ENCODE assay signal across 13 cellular contexts in the genomic region with DNA sequence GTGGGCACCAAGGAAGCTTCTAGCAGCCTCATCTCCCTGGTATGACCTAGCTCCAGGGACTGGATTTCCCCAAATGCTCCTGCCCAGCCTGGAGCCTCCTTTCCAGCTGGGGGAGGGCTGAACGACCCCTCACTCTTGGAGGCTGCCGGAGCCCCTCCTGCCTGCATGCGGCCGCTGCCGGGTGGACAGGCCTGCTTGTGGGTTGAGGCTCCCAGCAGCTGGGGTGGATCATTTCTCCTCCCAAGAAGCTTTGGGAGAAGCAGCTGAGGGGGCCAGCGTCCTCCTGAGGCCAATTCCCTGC.
DNase-seq lines count a peak whose midpoint lies in the region; ATAC-seq and TF ChIP-seq lines count a peak whose summit lies in the region.
"Had no signal": no experiment of that assay in that cellular context is flagged by ENCODE, and none has a peak within 500 bp of the region (broad histone marks: within the 10 kb centered on the region; RNA-seq: fewer than 3 reads in every experiment).

No MANE protein-coding gene starts in this region.

- H3K27ac ChIP-seq in BLaER1 (0 out of 2 replicates have a peak overlapping the region, but pooled peaks have one; percentile 42), RWPE1 (peak overlapping the region; percentile 90), fibroblast of lung (ENCODE audit: insufficient read depth, low read length) (peak overlapping the region; percentile 84), sigmoid colon (peak overlapping the region; percentile 64 to 75 (median 72)), PC-9 (no peak overlapping the region), A673 (ENCODE audit: low read depth, low read length, poor library complexity, severe bottlenecking) (no peak overlapping the region)

- intact Hi-C loops in sigmoid colon (cut with DNase I) (no loop called here), PC-9 (cut with micrococcal nuclease; ENCODE audit: unreplicated experiment) (no loop called here), A673 (cut with micrococcal nuclease; ENCODE audit: unreplicated experiment) (no loop called here)
- intact Hi-C loops in activated T-helper 2 cell treated with anti-CD3 and anti-CD28 coated beads, Interferon-gamma antibody, Interleukin-2, Interleukin-4, amounts not matched to agents 10 μg/mL and 5 μg/mL and 100 μg/mL, durations not matched to agents 14 hours and 24 hours and 36 hours (cut with micrococcal nuclease) = no loop called here

- H3K4me3 Mint-ChIP-seq in activated T-helper 2 cell treated with anti-CD3 and anti-CD28 coated beads, Interferon-gamma antibody, Interleukin-2, Interleukin-4, amounts not matched to agents 10 μg/mL and 5 μg/mL and 100 μg/mL, durations not matched to agents 14 hours and 24 hours and 36 hours (ENCODE audit: low read depth) = no peak overlapping the region
- H3K4me3 Mint-ChIP-seq: stimulated activated naive B cell treated with anti-CD40 and anti-IgM and Interleukin-4, amounts not matched to agents 10 μg/mL and 1 μg/mL and 100 μg/mL, for 72 hours had no signal

- H3K9me3 Mint-ChIP-seq in activated T-helper 2 cell treated with anti-CD3 and anti-CD28 coated beads, Interferon-gamma antibody, Interleukin-2, Interleukin-4, amounts not matched to agents 10 μg/mL and 5 μg/mL and 100 μg/mL, durations not matched to agents 14 hours and 24 hours and 36 hours = no peaks in the 10 kb centered on the region
- H3K9me3 Mint-ChIP-seq: stimulated activated naive B cell treated with anti-CD40 and anti-IgM and Interleukin-4, amounts not matched to agents 10 μg/mL and 1 μg/mL and 100 μg/mL, for 72 hours had no signal

- TF ChIP-seq CTCF in RWPE1 (conservative IDR thresholded peaks at IDR 0.05; ENCODE audit: low read depth) = no peak
- TF ChIP-seq CTCF in fibroblast of lung (conservative IDR thresholded peaks at IDR 0.05 in 1 of 2, IDR thresholded peaks at IDR 0.05 in 1 of 2; ENCODE audit: low read depth in 1 of 2, low read length in 2 of 2) = no peak
- no peak for TF ChIP-seq CTCF in sigmoid colon (IDR thresholded peaks at IDR 0.05)
- no peak for TF ChIP-seq CTCF in PC-9 (conservative IDR thresholded peaks at IDR 0.05)
- no peak for TF ChIP-seq CTCF in A673 (conservative IDR thresholded peaks at IDR 0.05; ENCODE audit: low read depth, low read length)

- no peak overlapping the region for H3K4me2 ChIP-seq in BLaER1
- H3K4me2 ChIP-seq in fibroblast of lung (ENCODE audit: extremely low read depth, insufficient read depth, low read length) = peak overlapping the region; percentile 21
- no peak overlapping the region for H3K4me2 ChIP-seq in PC-9

- H3K27ac Mint-ChIP-seq in activated T-helper 2 cell treated with anti-CD3 and anti-CD28 coated beads, Interferon-gamma antibody, Interleukin-2, Interleukin-4, amounts not matched to agents 10 μg/mL and 5 μg/mL and 100 μg/mL, durations not matched to agents 14 hours and 24 hours and 36 hours = no peak overlapping the region
- H3K27ac Mint-ChIP-seq: stimulated activated naive B cell treated with anti-CD40 and anti-IgM and Interleukin-4, amounts not matched to agents 10 μg/mL and 1 μg/mL and 100 μg/mL, for 72 hours had no signal

- no peak for TF ChIP-seq EP300 in sigmoid colon (IDR thresholded peaks at IDR 0.05)

- POLR2A ChIA-PET in RWPE1 (lab: Yijun Ruan, JAX; ENCODE audit: low non-redundant PET) (no interaction called here), PC-9 (lab: Charles Lee; ENCODE audit: unreplicated experiment) (no interaction called here), A673 (lab: Charles Lee; ENCODE audit: low non-redundant PET) (no interaction called here)

- H3K9me2 ChIP-seq in PC-9 (ENCODE audit: insufficient read depth) = no peaks in the 10 kb centered on the region

- BruUV-seq in PC-9 (replicated peaks; lab: Mats Ljungman, UMichigan) = no TSS peak
- BruUV-seq in A673 (replicated peaks; lab: Mats Ljungman, UMichigan) = no TSS peak

- H3K36me3 Mint-ChIP-seq in activated T-helper 2 cell treated with anti-CD3 and anti-CD28 coated beads, Interferon-gamma antibody, Interleukin-2, Interleukin-4, amounts not matched to agents 10 μg/mL and 5 μg/mL and 100 μg/mL, durations not matched to agents 14 hours and 24 hours and 36 hours (ENCODE audit: low read depth) = no peaks in the 10 kb centered on the region

- H3K4me3 ChIP-seq in BLaER1 (no peak overlapping the region), fibroblast of lung (replicated peaks in 1 of 4; ENCODE audit: control extremely low read depth in 1 of 4, insufficient read depth in 1 of 4, low read depth in 3 of 4, low read length in 4 of 4) (peak overlapping the region in 1 of 4 experiments; percentile 2), sigmoid colon (no peak overlapping the region), PC-9 (no peak overlapping the region), A673 (ENCODE audit: low read depth, low read length, poor library complexity, severe bottlenecking) (no peak overlapping the region)

- CTCF ChIA-PET in RWPE1 (lab: Yijun Ruan, JAX) = interaction anchor here (0.6 kb wide), 1 partner anchor 329 kb away, joined by 5 read pairs; no protein-coding TSS in a partner anchor
- CTCF ChIA-PET in PC-9 (lab: Charles Lee) = no interaction called here
- CTCF ChIA-PET in A673 (lab: Charles Lee) = interaction anchor here (0.7 kb wide), 1 partner anchor 141 kb away, joined by 3 read pairs; no protein-coding TSS in a partner anchor

- no peak for ATAC-seq in HG03045 (IDR thresholded peaks at IDR 0.05; ENCODE audit: unreplicated experiment)
- ATAC-seq: HCT116 had no signal

- H3K9me3 ChIP-seq in BLaER1 = no peaks in the 10 kb centered on the region
- no peaks in the 10 kb centered on the region for H3K9me3 ChIP-seq in fibroblast of lung (ENCODE audit: control insufficient read depth, insufficient read depth, low read depth, low read length)
- no peaks in the 10 kb centered on the region for H3K9me3 ChIP-seq in sigmoid colon
- H3K9me3 ChIP-seq in PC-9 (ENCODE audit: insufficient read depth, low read depth) = no peaks in the 10 kb centered on the region
- H3K9me3 ChIP-seq in A673 (ENCODE audit: low read depth, low read length, poor library complexity, severe bottlenecking) = no peaks in the 10 kb centered on the region

- WGBS in sigmoid colon, 2 donors = 79 to 88% methylated on average over 6 of the region's 6 CpGs

- DNase-seq in RWPE1 (ENCODE audit: low spot score) (no peak), fibroblast of lung (ENCODE audit: low read depth in 2 of 2) (no peak), sigmoid colon (no peak), PC-9 (no peak), A673 (ENCODE audit: low spot score) (no peak)
- no peak for DNase-seq in activated T-helper 2 cell treated with anti-CD3 and anti-CD28 coated beads, Interferon-gamma antibody, Interleukin-2, Interleukin-4, amounts not matched to agents 10 μg/mL and 5 μg/mL and 100 μg/mL, durations not matched to agents 14 hours and 24 hours and 36 hours (ENCODE audit: low spot score)
- DNase-seq: NCI-H1092; NCI-H524 treated with DMSO at 0.1 percent for 48 hours; stimulated activated CD4-positive, alpha-beta T cell treated with anti-CD3 and anti-CD28 coated beads, Interleukin-2, amount 100 ng/mL, for 48 hours; stimulated activated naive B cell treated with anti-CD40 and anti-IgM and Interleukin-4, amounts not matched to agents 10 μg/mL and 1 μg/mL and 100 μg/mL, for 72 hours had no signal

- H4K20me1 ChIP-seq in BLaER1 (no peaks in the 10 kb centered on the region), fibroblast of lung (ENCODE audit: control insufficient read depth, extremely low read depth, insufficient read depth, low read length) (no peaks in the 10 kb centered on the region), PC-9 (ENCODE audit: insufficient read depth) (peaks cover 49% of the 10 kb centered on the region)

- peaks cover 11% of the 10 kb centered on the region; the same call in 1 of the 2 replicates for H3F3A ChIP-seq in PC-9 (ENCODE audit: insufficient read depth, low read depth)

- peaks cover 31% of the 10 kb centered on the region for H3K4me1 ChIP-seq in BLaER1
- H3K4me1 ChIP-seq in fibroblast of lung (ENCODE audit: control insufficient read depth, extremely low read depth, insufficient read depth, low read length) = peaks cover 42% of the 10 kb centered on the region
- H3K4me1 ChIP-seq in sigmoid colon = peaks cover 0 to 56% (median 51%) of the 10 kb centered on the region in 4 donors
- H3K4me1 ChIP-seq in PC-9 (replicated peaks; ENCODE audit: insufficient read depth) = no peaks in the 10 kb centered on the region
- H3K4me1 ChIP-seq in A673 (ENCODE audit: insufficient read depth, low read length, poor library complexity, severe bottlenecking) = peaks cover 32% of the 10 kb centered on the region

- H3K27me3 ChIP-seq in BLaER1 (no peaks in the 10 kb centered on the region), fibroblast of lung (ENCODE audit: control insufficient read depth, insufficient read depth, low read length) (no peaks in the 10 kb centered on the region), sigmoid colon (no peaks in the 10 kb centered on the region), PC-9 (ENCODE audit: insufficient read depth, low read depth) (no peaks in the 10 kb centered on the region), A673 (replicated peaks; ENCODE audit: insufficient read depth, low read depth, low read length, poor library complexity) (no peaks in the 10 kb centered on the region)

- H2AFZ ChIP-seq in fibroblast of lung (ENCODE audit: low read length) (no peak overlapping the region), PC-9 (no peak overlapping the region)

- H3K79me2 ChIP-seq in fibroblast of lung (ENCODE audit: control insufficient read depth, insufficient read depth, low read length) = peaks cover 68% of the 10 kb centered on the region
- peaks cover 18% of the 10 kb centered on the region for H3K79me2 ChIP-seq in PC-9 (ENCODE audit: low read depth)

- no peak for TF ChIP-seq POLR2A in sigmoid colon (IDR thresholded peaks at IDR 0.05)

- peaks cover 3% of the 10 kb centered on the region for H3K27me3 Mint-ChIP-seq in activated T-helper 2 cell treated with anti-CD3 and anti-CD28 coated beads, Interferon-gamma antibody, Interleukin-2, Interleukin-4, amounts not matched to agents 10 μg/mL and 5 μg/mL and 100 μg/mL, durations not matched to agents 14 hours and 24 hours and 36 hours (ENCODE audit: low read depth)
- H3K27me3 Mint-ChIP-seq: stimulated activated naive B cell treated with anti-CD40 and anti-IgM and Interleukin-4, amounts not matched to agents 10 μg/mL and 1 μg/mL and 100 μg/mL, for 72 hours had no signal

- H3K9ac ChIP-seq in BLaER1 = no peak overlapping the region
- peak overlapping the region; percentile 39 for H3K9ac ChIP-seq in fibroblast of lung (ENCODE audit: insufficient read depth, low read length)

- no peaks in the 10 kb centered on the region for H3K36me3 ChIP-seq in BLaER1
- peaks cover 1% of the 10 kb centered on the region for H3K36me3 ChIP-seq in fibroblast of lung (ENCODE audit: control insufficient read depth, insufficient read depth, low read length)
- H3K36me3 ChIP-seq in sigmoid colon = no peaks in the 10 kb centered on the region
- H3K36me3 ChIP-seq in PC-9 (ENCODE audit: low read depth) = no peaks in the 10 kb centered on the region
- H3K36me3 ChIP-seq in A673 (ENCODE audit: insufficient read depth, low read length, poor library complexity, severe bottlenecking) = no peaks in the 10 kb centered on the region

- peaks cover 19% of the 10 kb centered on the region for H3K4me1 Mint-ChIP-seq in activated T-helper 2 cell treated with anti-CD3 and anti-CD28 coated beads, Interferon-gamma antibody, Interleukin-2, Interleukin-4, amounts not matched to agents 10 μg/mL and 5 μg/mL and 100 μg/mL, durations not matched to agents 14 hours and 24 hours and 36 hours (ENCODE audit: low read depth)

Comparison
In these comparisons a context has a peak if more than half of its experiments do, and no peak if none do; other contexts are left out.
1. H3K27ac ChIP-seq: peak in BLaER1 (single experiment), RWPE1 (single experiment), fibroblast of lung (single experiment) and sigmoid colon (4 of 4); none in PC-9 (single experiment) and A673 (single experiment).